Comparison of ENCODE assay signal across 11 cellular contexts in the genomic region with DNA sequence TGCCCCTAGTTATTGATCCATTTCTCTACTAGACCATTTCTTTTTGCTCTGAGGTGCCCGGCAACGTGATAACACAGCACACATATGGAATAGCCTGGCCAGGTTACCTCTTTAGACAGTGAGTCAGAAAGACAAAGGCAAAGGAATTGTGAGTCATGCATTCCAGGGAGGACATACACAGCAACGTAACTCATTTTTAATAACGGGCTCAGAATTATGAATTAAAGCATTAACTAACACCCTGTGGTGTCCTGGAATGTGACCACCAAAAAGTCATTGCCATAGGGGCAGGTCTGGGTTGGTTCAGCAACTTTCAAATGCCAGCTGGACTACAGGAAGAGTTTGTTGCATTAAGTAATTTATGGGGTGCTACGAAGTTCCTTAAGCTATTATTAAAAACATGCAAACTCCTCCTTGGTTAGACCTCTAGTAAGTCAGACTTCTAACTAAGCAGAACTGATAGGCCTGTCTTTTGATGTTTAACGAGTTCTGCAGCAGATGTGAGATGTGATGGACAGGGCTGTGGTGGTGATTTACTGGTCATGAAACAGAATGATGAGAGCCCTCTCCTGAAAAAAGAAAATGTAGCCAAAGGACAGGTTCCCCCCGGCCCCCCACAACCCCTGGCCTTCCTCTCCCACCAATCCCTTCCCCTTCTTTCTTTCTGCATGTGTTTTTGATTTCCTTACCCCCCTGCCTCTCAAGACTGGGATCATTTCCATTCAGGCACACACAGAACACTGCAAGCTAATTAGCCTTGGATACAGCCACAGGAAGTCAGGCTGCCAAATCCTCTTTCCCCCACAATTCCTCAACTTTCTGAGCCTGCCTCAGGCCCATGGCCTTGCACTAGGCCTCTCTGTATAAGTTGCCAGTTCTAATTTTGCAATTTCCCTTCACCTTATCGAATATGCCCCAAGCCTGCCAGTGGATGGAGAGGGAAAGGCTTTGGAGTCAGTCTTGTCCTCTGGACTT.
DNase-seq lines count a peak whose midpoint lies in the region; ATAC-seq and TF ChIP-seq lines count a peak whose summit lies in the region.
"Had no signal": no experiment of that assay in that cellular context is flagged by ENCODE, and none has a peak within 500 bp of the region (broad histone marks: within the 10 kb centered on the region; RNA-seq: fewer than 3 reads in every experiment).

No MANE protein-coding gene starts in this region.

- H3K36me3 Mint-ChIP-seq in nephron progenitor cell (ENCODE audit: low read depth): no peaks in the 10 kb centered on the region

- ATAC-seq in PC-3: peak; percentile 98
- ATAC-seq in HG03442 (IDR thresholded peaks at IDR 0.05; ENCODE audit: unreplicated experiment): no peak

- no peaks in the 10 kb centered on the region for H3K36me3 ChIP-seq in PC-3 (ENCODE audit: low read depth, low read length)
- H3K36me3 ChIP-seq in HAP-1 (replicated peaks): no peaks in the 10 kb centered on the region

- intact Hi-C loops in PC-3 (cut with micrococcal nuclease): loop anchor here (1.0 to 10.0 kb wide), 9 partner anchors 29 to 1205 kb away; partner anchors contain the start of gene WARS2

- H3K9ac ChIP-seq in PC-3 (ENCODE audit: low read length): no peak overlapping the region

- no peak overlapping the region for H3K4me3 Mint-ChIP-seq in nephron progenitor cell

- H3K4me3 ChIP-seq in PC-3 (ENCODE audit: low read length) (no peak overlapping the region), HAP-1 (no peak overlapping the region)

- H3K9me3 ChIP-seq in PC-3 (ENCODE audit: low read length): no peaks in the 10 kb centered on the region
- no peaks in the 10 kb centered on the region for H3K9me3 ChIP-seq in HAP-1

- in situ Hi-C loops in Caki2 (cut with HindIII; ENCODE audit: low pct_unique_long_range_greater_than_20kb, low sequenced_read_pairs): no loop called here
- in situ Hi-C loops in HAP-1 (cut with MboI; ENCODE audit: low sequenced_read_pairs): loop anchor here (10.0 kb wide), 1 partner anchor 85 kb away; the partner anchor contains the start of gene HAO2

- peaks cover 25% of the 10 kb centered on the region for H3K4me1 Mint-ChIP-seq in nephron progenitor cell

- H3F3A ChIP-seq in PC-3 (ENCODE audit: low read length, unreplicated experiment): no peaks in the 10 kb centered on the region

- H3K27ac Mint-ChIP-seq in nephron progenitor cell: peak overlapping the region; percentile 90

- H3K9me2 ChIP-seq in PC-3 (replicated peaks; ENCODE audit: low read length): no peaks in the 10 kb centered on the region

- 0 out of 2 replicates have a peak overlapping the region, but pooled peaks have one; percentile 4 for H3K27ac ChIP-seq in PC-3 (ENCODE audit: low read length)

- peak overlapping the region; percentile 61 for H3K4me2 ChIP-seq in PC-3 (ENCODE audit: low read length)

- H2AFZ ChIP-seq in PC-3 (ENCODE audit: low read length): no peak overlapping the region

- H3K27me3 ChIP-seq in PC-3 (ENCODE audit: low read length) (no peaks in the 10 kb centered on the region), HAP-1 (ENCODE audit: low read depth) (no peaks in the 10 kb centered on the region)

- DNase-seq in Caki2 (ENCODE audit: low read depth): peak; percentile 50
- peak; percentile 92 for DNase-seq in PC-3
- peak; percentile 58 to 84 for DNase-seq in dermis microvascular lymphatic vessel endothelial cell (ENCODE audit: low read depth in 2 of 2)
- no peak for DNase-seq in nephron progenitor cell
- DNase-seq in NCI-H526 (lab: John Stamatoyannopoulos, UW): no peak
- no peak for DNase-seq in HAP-1 (ENCODE audit: low spot score in 2 of 2)
- DNase-seq in T-helper 1 cell: no peak
- DNase-seq: activated T-cell treated with anti-CD3 and anti-CD28 coated beads, Interleukin-2, amount 50 U/mL, for 48 hours; erythroblast; NCI-H1092 had no signal

- TF ChIP-seq CTCF in PC-3 (conservative IDR thresholded peaks at IDR 0.05; ENCODE audit: low read depth, low read length) (no peak), nephron progenitor cell (IDR thresholded peaks at IDR 0.05) (no peak)

- CTCF ChIA-PET in PC-3 (lab: Charles Lee): no interaction called here

- POLR2A ChIA-PET in PC-3 (lab: Charles Lee; ENCODE audit: unreplicated experiment): interaction anchor here (0.6 kb wide), 1 partner anchor 252 kb away, joined by 3 read pairs; no protein-coding TSS in a partner anchor

- no TSS peak for BruUV-seq in PC-3 (replicated peaks; lab: Mats Ljungman, UMichigan)

- no peaks in the 10 kb centered on the region for H4K20me1 ChIP-seq in PC-3 (ENCODE audit: low read length)

- H3K27me3 Mint-ChIP-seq in nephron progenitor cell (ENCODE audit: low read depth, poor library complexity): no peaks in the 10 kb centered on the region

- no peaks in the 10 kb centered on the region for H3K79me2 ChIP-seq in PC-3 (ENCODE audit: low read length)

- no peaks in the 10 kb centered on the region for H3K9me3 Mint-ChIP-seq in nephron progenitor cell

- H3K4me1 ChIP-seq in PC-3 (ENCODE audit: insufficient read depth, low read length) (peaks cover 17% of the 10 kb centered on the region), HAP-1 (no peaks in the 10 kb centered on the region)

Comparison
In these comparisons a context has a peak if more than half of its experiments do, and no peak if none do; other contexts are left out.
1. DNase-seq: peak in Caki2 (single experiment), PC-3 (single experiment) and dermis microvascular lymphatic vessel endothelial cell (2 of 2); none in nephron progenitor cell (single experiment), NCI-H526 (0 of 2), HAP-1 (0 of 2) and T-helper 1 cell (0 of 5).